Comparison of ENCODE assay signal across 9 cellular contexts in the genomic region with DNA sequence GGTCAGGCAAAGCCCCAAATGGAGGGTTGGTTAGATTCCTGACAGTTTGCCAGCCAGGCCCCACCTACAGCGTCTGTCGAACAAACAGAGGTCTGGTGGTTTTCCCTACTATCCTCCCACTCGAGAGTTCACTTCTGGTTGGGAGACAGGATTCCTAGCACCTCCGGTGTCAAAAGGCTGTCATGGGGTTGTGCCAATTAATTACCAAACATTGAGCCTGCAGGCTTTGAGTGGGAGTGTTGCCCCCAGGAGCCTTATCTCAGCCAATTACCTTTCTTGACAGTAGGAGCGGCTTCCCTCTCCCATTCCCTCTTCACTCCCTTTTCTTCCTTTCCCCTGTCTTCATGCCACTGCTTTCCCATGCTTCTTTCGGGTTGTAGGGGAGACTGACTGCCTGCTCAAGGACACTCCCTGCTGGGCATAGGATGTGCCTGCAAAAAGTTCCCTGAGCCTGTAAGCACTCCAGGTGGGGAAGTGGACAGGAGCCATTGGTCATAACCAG. TPM values are rescaled to one million over a fixed set of nuclear protein-coding genes. Genes with fewer than 3 reads are reported as not detected.
DNase-seq lines count a peak whose midpoint lies in the region; ATAC-seq, FAIRE-seq and TF ChIP-seq lines count a peak whose summit lies in the region.
"Had no signal": no experiment of that assay in that cellular context is flagged by ENCODE, and none has a peak within 500 bp of the region (broad histone marks: within the 10 kb centered on the region; RNA-seq: fewer than 3 reads in every experiment).

No MANE protein-coding gene starts in this region.

- peak; percentile 55 for ATAC-seq in mucosa of descending colon
- ATAC-seq in CD8-positive, alpha-beta T cell = no peak

- no peaks in the 10 kb centered on the region for H3K9me3 ChIP-seq in mammary epithelial cell (replicated peaks; ENCODE audit: insufficient read depth, low read length)
- no peaks in the 10 kb centered on the region for H3K9me3 ChIP-seq in mucosa of descending colon
- H3K9me3 ChIP-seq in CD8-positive, alpha-beta T cell (ENCODE audit: low read length) = no peaks in the 10 kb centered on the region
- no peaks in the 10 kb centered on the region for H3K9me3 ChIP-seq in uterus

- H2AFZ ChIP-seq in mammary epithelial cell (ENCODE audit: low read depth, low read length) = no peak overlapping the region

- H3K36me3 ChIP-seq in mammary epithelial cell (ENCODE audit: insufficient read depth, low read length) = peaks cover 24% of the 10 kb centered on the region
- H3K36me3 ChIP-seq in mucosa of descending colon (ENCODE audit: low read depth) = peaks cover 10% of the 10 kb centered on the region
- peaks cover 43% of the 10 kb centered on the region for H3K36me3 ChIP-seq in CD8-positive, alpha-beta T cell (ENCODE audit: insufficient read depth, low read length)
- H3K36me3 ChIP-seq in uterus = no peaks in the 10 kb centered on the region

- no peak overlapping the region for H3K4me2 ChIP-seq in mammary epithelial cell (ENCODE audit: insufficient read depth, low read depth, low read length)

- no peak overlapping the region for H3K9ac ChIP-seq in mammary epithelial cell (ENCODE audit: insufficient read depth, low read length)

- H3K79me2 ChIP-seq in mammary epithelial cell (ENCODE audit: insufficient read depth, low read length) = no peaks in the 10 kb centered on the region

- H3K4me1 ChIP-seq in mammary epithelial cell (ENCODE audit: insufficient read depth, low read length) (no peaks in the 10 kb centered on the region), mucosa of descending colon (ENCODE audit: low read depth) (no peaks in the 10 kb centered on the region), uterus (no peaks in the 10 kb centered on the region)
- no peaks in the 10 kb centered on the region for H3K4me1 ChIP-seq in CD8-positive, alpha-beta T cell (ENCODE audit: insufficient read depth, low read length)

- CTCF ChIA-PET in mammary epithelial cell (lab: Charles Lee; ENCODE audit: low non-redundant PET) = no interaction called here
- CTCF ChIA-PET in CD8-positive, alpha-beta T cell (lab: Charles Lee) = no interaction called here

- POLR2A ChIA-PET in CD8-positive, alpha-beta T cell (lab: Charles Lee) = interaction anchor here (1.0 kb wide), 1 partner anchor 8 kb away, joined by 4 read pairs; a partner anchor contains a TSS

- 31% methylated on average over 4 of the region's 6 CpGs for WGBS in mammary epithelial cell (ENCODE audit: low coverage, missing lambda C conversion rate)

- H3K4me3 Mint-ChIP-seq in CD8-positive, alpha-beta T cell = no peak overlapping the region

- TF ChIP-seq CTCF in D721Med (IDR thresholded peaks at IDR 0.05; ENCODE audit: insufficient read depth, missing control alignments) (peak; percentile 34), mammary epithelial cell (conservative IDR thresholded peaks at IDR 0.05 in 1 of 2, IDR thresholded peaks at IDR 0.05 in 1 of 2; ENCODE audit: extremely low read depth in 1 of 2, insufficient read depth in 1 of 2, low read depth in 1 of 2, low read length in 2 of 2) (peak; percentile 40 to 58), mucosa of descending colon (IDR thresholded peaks at IDR 0.05) (no peak), uterus (IDR thresholded peaks at IDR 0.05) (peak in 2 of 4 experiments; percentile 5 to 30)
- no peak for TF ChIP-seq CTCF in CD8-positive, alpha-beta T cell (IDR thresholded peaks at IDR 0.05)

- no peaks in the 10 kb centered on the region for H3K9me3 Mint-ChIP-seq in CD8-positive, alpha-beta T cell

- H3K4me3 ChIP-seq in mammary epithelial cell (replicated peaks in 1 of 3; ENCODE audit: insufficient read depth in 1 of 3, low read depth in 2 of 3, low read length in 3 of 3) (no peak overlapping the region), mucosa of descending colon (no peak overlapping the region), uterus (no peak overlapping the region)
- H3K4me3 ChIP-seq in CD8-positive, alpha-beta T cell (ENCODE audit: low read depth, low read length) = no peak overlapping the region

- no peaks in the 10 kb centered on the region for H3K27me3 Mint-ChIP-seq in CD8-positive, alpha-beta T cell (ENCODE audit: low read depth)

- no peak overlapping the region for H3K27ac Mint-ChIP-seq in CD8-positive, alpha-beta T cell

- no peak for TF ChIP-seq POLR2A in uterus (IDR thresholded peaks at IDR 0.05)

- H3K27ac ChIP-seq in mammary epithelial cell (ENCODE audit: insufficient read depth, low read depth, low read length) (no peak overlapping the region), uterus (no peak overlapping the region)
- no peak overlapping the region for H3K27ac ChIP-seq in CD8-positive, alpha-beta T cell (ENCODE audit: low read depth, low read length)

- in situ Hi-C loops in KBM-7 (cut with MboI; ENCODE audit: low pct_unique_long_range_greater_than_20kb, low sequenced_read_pairs) (no loop called here), mammary epithelial cell (cut with MboI; ENCODE audit: low sequenced_read_pairs in 2 of 2) (no loop called here)

- BruUV-seq in mammary epithelial cell (replicated peaks; lab: Mats Ljungman, UMichigan) = no TSS peak

- FAIRE-seq in D721Med (lab: Jason Lieb, UNC) = no peak
- FAIRE-seq: islet of Langerhans had no signal

- H3K36me3 Mint-ChIP-seq in CD8-positive, alpha-beta T cell = peaks cover 60% of the 10 kb centered on the region

- intact Hi-C loops in mammary epithelial cell (cut with micrococcal nuclease) (loop anchor here (2.0 kb wide), 2 partner anchors 44 to 118 kb away; no protein-coding TSS in a partner anchor), mucosa of descending colon (cut with DNase I, micrococcal nuclease) (no loop called here), uterus (cut with DNase I; ENCODE audit: low total_unique reads) (no loop called here)
- intact Hi-C loops in CD8-positive, alpha-beta T cell (cut with DNase I, micrococcal nuclease) = no loop called here

- no peaks in the 10 kb centered on the region for H4K20me1 ChIP-seq in mammary epithelial cell (ENCODE audit: insufficient read depth, low read length)

- H3K4me1 Mint-ChIP-seq in CD8-positive, alpha-beta T cell (ENCODE audit: low read depth) = peaks cover 10% of the 10 kb centered on the region

- DNase-seq in D721Med (ENCODE audit: insufficient read length, low spot score) = no peak
- DNase-seq in KBM-7 = peak; percentile 30
- peak; percentile 26 for DNase-seq in mammary epithelial cell
- no peak for DNase-seq in mucosa of descending colon
- no peak for DNase-seq in CD8-positive, alpha-beta T cell
- DNase-seq in NCI-H345 treated with DMSO at 0.1 percent for 48 hours (lab: John Stamatoyannopoulos, UW; ENCODE audit: unreplicated experiment) = no peak
- no peak for DNase-seq in uterus
- DNase-seq in NOMO-1 treated with dmso at 0.1 percent for 144 hours (lab: John Stamatoyannopoulos, UW; ENCODE audit: unreplicated experiment) = no peak

- dilution Hi-C loops in mammary epithelial cell (cut with HindIII; ENCODE audit: low sequenced_read_pairs) = no loop called here

- no peaks in the 10 kb centered on the region for H3K27me3 ChIP-seq in mammary epithelial cell (ENCODE audit: insufficient read depth, low read length)
- H3K27me3 ChIP-seq in CD8-positive, alpha-beta T cell (ENCODE audit: insufficient read depth, low read length) = no peaks in the 10 kb centered on the region
- H3K27me3 ChIP-seq in uterus = no peaks in the 10 kb centered on the region

RNA-seq across cellular contexts. Expression of a gene that starts 4.7 kb away (rescaled TPM):
- total RNA-seq in mammary epithelial cell (1 to 10 TPM in 1 of 2 donors, under 1 TPM in 1; 0.85 to 2.3 TPM), mucosa of descending colon (1 to 10 TPM in 2 of 3 donors, under 1 TPM in 1; 0.63 to 1.3 (median 1.2) TPM), uterus (1 to 10 TPM in 1 of 4 donors, not detected in 3; 1.8 TPM)
- not detected for polyA plus RNA-seq in mammary epithelial cell
- polyA minus RNA-seq in mammary epithelial cell = not detected
- total RNA-seq in CD8-positive, alpha-beta T cell = under 1 TPM in 1 of 2 experiments, not detected in 1; 0.65 TPM

RNA-seq across cellular contexts. Expression of a gene that starts 8.4 kb away (rescaled TPM):
- total RNA-seq in mammary epithelial cell (10 to 100 TPM; 17.2 to 46.8 TPM), mucosa of descending colon (10 to 100 TPM in 1 of 3 donors, 1 to 10 TPM in 2; 7.8 to 18.0 (median 8.5) TPM), uterus (10 to 100 TPM in 3 of 4 donors, 1 to 10 TPM in 1; 6.1 to 26.8 (median 15.8) TPM)
- 16.9 TPM for polyA plus RNA-seq in mammary epithelial cell
- polyA minus RNA-seq in mammary epithelial cell = 14.8 TPM
- 10 to 100 TPM; 11.3 to 14.0 TPM for total RNA-seq in CD8-positive, alpha-beta T cell

RNA-seq across cellular contexts. Expression of a gene that starts 43.1 kb away (rescaled TPM):
- total RNA-seq in mammary epithelial cell (10 to 100 TPM; 21.6 to 24.3 TPM), mucosa of descending colon (10 to 100 TPM; 10.7 to 23.0 (median 12.8) TPM), uterus (10 to 100 TPM; 37.4 to 73.5 (median 58.7) TPM)
- polyA plus RNA-seq in mammary epithelial cell = 27.1 TPM
- polyA minus RNA-seq in mammary epithelial cell = 35.2 TPM
- total RNA-seq in CD8-positive, alpha-beta T cell = 1 to 10 TPM; 4.8 to 5.6 TPM

RNA-seq across cellular contexts. Expression of a gene that starts 49.6 kb away (rescaled TPM):
- total RNA-seq in mammary epithelial cell (100 to 1,000 TPM; 115 to 155 TPM), mucosa of descending colon (100 to 1,000 TPM; 126 to 134 (median 130) TPM), uterus (100 to 1,000 TPM in 2 of 4 donors, 10 to 100 TPM in 2; 55.3 to 154 (median 112) TPM)
- 181 TPM for polyA plus RNA-seq in mammary epithelial cell
- polyA minus RNA-seq in mammary epithelial cell = 114 TPM
- 10 to 100 TPM; 77.8 to 81.2 TPM for total RNA-seq in CD8-positive, alpha-beta T cell

Comparison
In these comparisons a context has a peak if more than half of its experiments do, and no peak if none do; other contexts are left out.
1. DNase-seq: peak in KBM-7 (single experiment) and mammary epithelial cell (single experiment); none in D721Med (single experiment), mucosa of descending colon (0 of 3), CD8-positive, alpha-beta T cell (0 of 7), NCI-H345 treated with DMSO at 0.1 percent for 48 hours (single experiment), uterus (0 of 2) and NOMO-1 treated with dmso at 0.1 percent for 144 hours (single experiment).
2. CTCF ChIP-seq: peak in D721Med (single experiment) and mammary epithelial cell (2 of 2); none in mucosa of descending colon (single experiment) and CD8-positive, alpha-beta T cell (single experiment).